In the genomic region with DNA sequence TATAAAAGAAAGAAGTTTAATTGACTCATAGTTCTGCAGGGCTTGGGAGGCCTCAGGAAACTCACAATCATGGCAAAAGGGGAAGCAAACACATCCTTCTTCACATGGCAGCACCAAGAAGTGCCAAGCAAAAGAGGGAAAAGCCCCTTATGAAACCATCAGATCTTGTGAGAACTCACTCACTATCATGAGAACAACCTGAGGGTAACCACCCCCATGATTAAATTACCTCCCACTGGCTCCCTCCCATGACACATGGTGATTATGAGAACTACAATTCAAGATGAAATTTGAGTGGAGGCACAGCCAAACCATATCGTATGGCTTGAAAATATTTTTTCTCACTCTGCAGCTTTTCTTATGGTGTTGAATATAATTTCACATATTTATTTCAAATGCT, we compare ENCODE assay signal across 23 cellular contexts.
DNase-seq lines count a peak whose midpoint lies in the region; ATAC-seq and TF ChIP-seq lines count a peak whose summit lies in the region.
"Had no signal": no experiment of that assay in that cellular context is flagged by ENCODE, and none has a peak within 500 bp of the region (broad histone marks: within the 10 kb centered on the region; RNA-seq: fewer than 3 reads in every experiment).

No MANE protein-coding gene starts in this region.

- H3K27me3 ChIP-seq in mammary epithelial cell (ENCODE audit: insufficient read depth, low read length) (no peaks in the 10 kb centered on the region), Loucy (ENCODE audit: insufficient read depth, low read length, poor library complexity, severe bottlenecking) (no peaks in the 10 kb centered on the region), endodermal cell (ENCODE audit: control insufficient read depth, insufficient read depth, low read length, poor library complexity, severe bottlenecking) (no peaks in the 10 kb centered on the region)
- H3K27me3 ChIP-seq: hepatocyte had no signal

- H3K4me1 Mint-ChIP-seq in MCF 10A (ENCODE audit: insufficient read depth, unreplicated experiment): no peaks in the 10 kb centered on the region
- H3K4me1 Mint-ChIP-seq in endodermal cell: no peaks in the 10 kb centered on the region

- no peaks in the 10 kb centered on the region for H3K9me2 ChIP-seq in Loucy (replicated peaks; ENCODE audit: low read depth, low read length)

- H3K9ac ChIP-seq in mammary epithelial cell (ENCODE audit: insufficient read depth, low read length) (no peak overlapping the region), Loucy (ENCODE audit: low read depth, low read length, poor library complexity, severe bottlenecking) (no peak overlapping the region), endodermal cell (ENCODE audit: extremely low read depth, low read length, poor library complexity, severe bottlenecking) (no peak overlapping the region)
- H3K9ac ChIP-seq: GM23248, parathyroid adenoma had no signal

- no peaks in the 10 kb centered on the region for H3F3A ChIP-seq in Loucy (ENCODE audit: low read depth)

- H3K4me1 ChIP-seq in mammary epithelial cell (ENCODE audit: insufficient read depth, low read length) (no peaks in the 10 kb centered on the region), Loucy (ENCODE audit: insufficient read depth, low read length, poor library complexity, severe bottlenecking) (peaks cover 21% of the 10 kb centered on the region), endodermal cell (ENCODE audit: control insufficient read depth, insufficient read depth, low read length) (no peaks in the 10 kb centered on the region)
- H3K4me1 ChIP-seq: parathyroid adenoma had no signal

- intact Hi-C loops in MCF 10A (cut with micrococcal nuclease) (no loop called here), mammary epithelial cell (cut with micrococcal nuclease) (no loop called here)

- H3K4me3 Mint-ChIP-seq in MCF 10A (ENCODE audit: unreplicated experiment) (no peak overlapping the region), endodermal cell (no peak overlapping the region)

- H2AFZ ChIP-seq in mammary epithelial cell (ENCODE audit: low read depth, low read length) (no peak overlapping the region), Loucy (ENCODE audit: low read length) (no peak overlapping the region)
- H2AFZ ChIP-seq: GM23248, hepatocyte, parathyroid adenoma had no signal

- H3K27ac ChIP-seq in mammary epithelial cell (ENCODE audit: insufficient read depth, low read depth, low read length) (no peak overlapping the region), endodermal cell (ENCODE audit: low read depth, low read length) (no peak overlapping the region)
- H3K27ac ChIP-seq: GM23248, hepatocyte, parathyroid adenoma had no signal

- H3K9me3 ChIP-seq in mammary epithelial cell (replicated peaks; ENCODE audit: insufficient read depth, low read length): no peaks in the 10 kb centered on the region
- no peaks in the 10 kb centered on the region for H3K9me3 ChIP-seq in Loucy (ENCODE audit: insufficient read depth, low read depth, low read length)
- no peaks in the 10 kb centered on the region for H3K9me3 ChIP-seq in endodermal cell (ENCODE audit: control insufficient read depth, low read length)

- H3K36me3 Mint-ChIP-seq in MCF 10A (ENCODE audit: insufficient read depth, unreplicated experiment) (no peaks in the 10 kb centered on the region), endodermal cell (ENCODE audit: low read depth) (no peaks in the 10 kb centered on the region)
- H3K36me3 Mint-ChIP-seq: activated naive CD4-positive, alpha-beta T cell treated with anti-CD3 and anti-CD28 coated beads, Interleukin-2, amount 50 U/mL, for 72 hours had no signal

- WGBS in mammary epithelial cell (ENCODE audit: low coverage, missing lambda C conversion rate): 50% methylated on average over 1 of the region's 1 CpG
- WGBS in endodermal cell (ENCODE audit: insufficient coverage in 1 of 2, insufficient read length in 1 of 2), 2 experiments: 100% methylated on average over 1 of the region's 1 CpG; no CpG with 5 or more reads in 1 of the 2 experiments

- peak; percentile 17 for DNase-seq in MCF 10A (ENCODE audit: unreplicated experiment)
- DNase-seq in mammary epithelial cell: no peak
- no peak for DNase-seq in endodermal cell
- no peak for DNase-seq in foreskin melanocyte
- DNase-seq: activated T-cell treated with anti-CD3 and anti-CD28 coated beads for 4 hours; COR-L47; effector CD4-positive, alpha-beta T cell; erythroblast; GM23248; IMR-90; left cardiac atrium; NCI-H510A treated with DMSO at 0.1 percent for 48 hours; right cardiac atrium; RPMI8226; T-helper 2 cell; trophoblast cell had no signal

- BruUV-seq in MCF 10A (replicated peaks; lab: Mats Ljungman, UMichigan) (no TSS peak), mammary epithelial cell (replicated peaks; lab: Mats Ljungman, UMichigan) (no TSS peak)

- ATAC-seq in GM21825 (IDR thresholded peaks at IDR 0.05; ENCODE audit: unreplicated experiment): no peak
- no peak for ATAC-seq in HG03457 (IDR thresholded peaks at IDR 0.05; ENCODE audit: unreplicated experiment)
- ATAC-seq in GM19467 (IDR thresholded peaks at IDR 0.05; ENCODE audit: unreplicated experiment): no peak
- ATAC-seq: activated naive CD4-positive, alpha-beta T cell treated with anti-CD3 and anti-CD28 coated beads, Interleukin-2, amount 50 U/mL, for 72 hours; left cardiac atrium; right cardiac atrium had no signal

- H3K27me3 Mint-ChIP-seq in MCF 10A (ENCODE audit: insufficient read depth, unreplicated experiment) (no peaks in the 10 kb centered on the region), endodermal cell (ENCODE audit: insufficient read depth) (no peaks in the 10 kb centered on the region)

- no peak overlapping the region for H3K4me3 ChIP-seq in mammary epithelial cell (replicated peaks in 1 of 3; ENCODE audit: insufficient read depth in 1 of 3, low read depth in 2 of 3, low read length in 3 of 3)
- H3K4me3 ChIP-seq in Loucy (ENCODE audit: low read length, poor library complexity, severe bottlenecking): no peak overlapping the region
- H3K4me3 ChIP-seq in endodermal cell (ENCODE audit: low read length): no peak overlapping the region
- H3K4me3 ChIP-seq: GM23248, hepatocyte had no signal

- H3K9me3 Mint-ChIP-seq in MCF 10A (ENCODE audit: unreplicated experiment) (no peaks in the 10 kb centered on the region), endodermal cell (no peaks in the 10 kb centered on the region)
- H3K9me3 Mint-ChIP-seq: activated naive CD4-positive, alpha-beta T cell treated with anti-CD3 and anti-CD28 coated beads, Interleukin-2, amount 50 U/mL, for 72 hours had no signal

- H3K36me3 ChIP-seq in mammary epithelial cell (ENCODE audit: insufficient read depth, low read length): no peaks in the 10 kb centered on the region
- no peaks in the 10 kb centered on the region for H3K36me3 ChIP-seq in Loucy (ENCODE audit: insufficient read depth, low read length)
- no peaks in the 10 kb centered on the region for H3K36me3 ChIP-seq in endodermal cell (ENCODE audit: control insufficient read depth, insufficient read depth, low read length)

- dilution Hi-C loops in mammary epithelial cell (cut with HindIII; ENCODE audit: low sequenced_read_pairs): no loop called here

- H4K20me1 ChIP-seq in mammary epithelial cell (ENCODE audit: insufficient read depth, low read length) (no peaks in the 10 kb centered on the region), Loucy (ENCODE audit: insufficient read depth, low read length, poor library complexity, severe bottlenecking) (no peaks in the 10 kb centered on the region)

- TF ChIP-seq CTCF in MCF 10A (IDR thresholded peaks at IDR 0.05; ENCODE audit: unreplicated experiment) (no peak), mammary epithelial cell (conservative IDR thresholded peaks at IDR 0.05 in 1 of 2, IDR thresholded peaks at IDR 0.05 in 1 of 2; ENCODE audit: extremely low read depth in 1 of 2, insufficient read depth in 1 of 2, low read depth in 1 of 2, low read length in 2 of 2) (no peak), Loucy (conservative IDR thresholded peaks at IDR 0.05; ENCODE audit: low read length) (peak; percentile 58), endodermal cell (conservative IDR thresholded peaks at IDR 0.05) (peak; percentile 34)

- POLR2A ChIA-PET in MCF 10A (lab: Yijun Ruan, JAX): no interaction called here

- in situ Hi-C loops in mammary epithelial cell (cut with MboI; ENCODE audit: low sequenced_read_pairs in 2 of 2): loop anchor here in 1 of 2 donors (25.0 kb wide), 1 partner anchor 468 kb away; no protein-coding TSS in a partner anchor

- CTCF ChIA-PET in MCF 10A (lab: Yijun Ruan, JAX) (no interaction called here), mammary epithelial cell (lab: Charles Lee; ENCODE audit: low non-redundant PET) (no interaction called here)

- H3K79me2 ChIP-seq in mammary epithelial cell (ENCODE audit: insufficient read depth, low read length) (no peaks in the 10 kb centered on the region), Loucy (ENCODE audit: insufficient read depth, low read length) (no peaks in the 10 kb centered on the region)
- H3K79me2 ChIP-seq: hepatocyte, parathyroid adenoma had no signal

- H3K4me2 ChIP-seq in mammary epithelial cell (ENCODE audit: insufficient read depth, low read depth, low read length) (no peak overlapping the region), Loucy (ENCODE audit: low read depth, low read length, poor library complexity, severe bottlenecking) (no peak overlapping the region)
- H3K4me2 ChIP-seq: hepatocyte had no signal

- no peak overlapping the region for H3K27ac Mint-ChIP-seq in MCF 10A (ENCODE audit: low read depth, unreplicated experiment)
- no peak overlapping the region for H3K27ac Mint-ChIP-seq in endodermal cell
- H3K27ac Mint-ChIP-seq: activated naive CD4-positive, alpha-beta T cell treated with anti-CD3 and anti-CD28 coated beads, Interleukin-2, amount 50 U/mL, for 72 hours had no signal

Comparison
In these comparisons a context has a peak if more than half of its experiments do, and no peak if none do; other contexts are left out.
1. CTCF ChIP-seq: peak in Loucy (single experiment) and endodermal cell (single experiment); none in MCF 10A (single experiment) and mammary epithelial cell (0 of 2).